In the genomic region with DNA sequence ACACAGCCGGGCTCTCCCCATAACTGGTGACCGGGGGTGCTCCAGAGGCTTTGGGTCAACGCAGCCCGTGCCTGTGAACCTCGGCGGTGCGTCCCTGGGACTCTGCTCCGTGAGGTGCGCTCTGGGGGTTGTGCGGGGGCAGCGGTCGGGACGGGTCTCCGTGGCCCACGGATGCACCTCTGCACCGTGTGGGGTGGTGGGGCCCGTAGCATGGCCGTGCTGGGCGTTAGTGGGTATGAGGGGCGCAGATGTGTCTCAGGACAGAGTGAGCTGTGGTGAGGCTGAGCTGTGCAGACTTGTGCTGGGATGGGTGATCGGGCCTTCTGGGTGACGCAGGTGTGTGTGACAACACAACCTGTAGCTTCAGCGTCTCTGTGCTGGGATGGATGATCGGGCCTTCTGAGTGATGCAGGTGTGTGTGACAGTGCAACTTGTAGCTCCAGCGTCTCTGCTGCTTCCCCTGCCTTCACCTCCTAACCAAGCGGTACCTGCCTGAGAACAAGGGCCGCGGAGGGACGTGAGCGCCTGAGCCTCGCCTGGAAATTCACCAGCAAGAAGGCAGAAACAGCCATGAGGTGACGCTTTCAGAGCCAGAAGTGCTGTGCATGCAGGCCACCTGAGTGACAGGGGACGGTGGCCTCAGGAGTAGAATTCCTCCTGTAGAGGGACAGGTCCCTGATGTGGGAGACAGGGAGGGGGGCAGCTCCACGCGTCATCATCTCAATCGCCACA, we compare ENCODE assay signal across 8 cellular contexts. TPM values are rescaled to one million over a fixed set of nuclear protein-coding genes. Genes with fewer than 3 reads are reported as not detected.
DNase-seq lines count a peak whose midpoint lies in the region; ATAC-seq, FAIRE-seq and TF ChIP-seq lines count a peak whose summit lies in the region.

No MANE protein-coding gene starts in this region.

- no peaks in the 10 kb centered on the region for H3K4me1 ChIP-seq in astrocyte (ENCODE audit: insufficient read depth, low read length)
- H3K4me1 ChIP-seq in suprapubic skin, result peaks cover 4% of the 10 kb centered on the region

- H3K9ac ChIP-seq in astrocyte (ENCODE audit: low read length), result peak overlapping the region; percentile 91

- ATAC-seq in HG03280 (IDR thresholded peaks at IDR 0.05; ENCODE audit: unreplicated experiment) (peak; percentile 10), GM19463 (IDR thresholded peaks at IDR 0.05; ENCODE audit: unreplicated experiment) (no peak)

- H3K4me1 Mint-ChIP-seq in astrocyte (ENCODE audit: low read depth, unreplicated experiment), result no peaks in the 10 kb centered on the region

- H3K9me3 Mint-ChIP-seq in astrocyte (ENCODE audit: unreplicated experiment), result no peaks in the 10 kb centered on the region

- no peaks in the 10 kb centered on the region for H3K9me3 ChIP-seq in astrocyte (ENCODE audit: insufficient read depth, low read depth, low read length)
- no peaks in the 10 kb centered on the region for H3K9me3 ChIP-seq in suprapubic skin

- H3K4me3 Mint-ChIP-seq in astrocyte (ENCODE audit: unreplicated experiment), result peak overlapping the region; percentile 94

- H3K27ac Mint-ChIP-seq in astrocyte (ENCODE audit: unreplicated experiment), result peak overlapping the region; percentile 58

- no peak for TF ChIP-seq CTCF in astrocyte (IDR thresholded peaks at IDR 0.05; ENCODE audit: insufficient read depth, low read depth, low read length)
- TF ChIP-seq CTCF in suprapubic skin (IDR thresholded peaks at IDR 0.05), result no peak

- no peaks in the 10 kb centered on the region for H3K36me3 ChIP-seq in astrocyte (ENCODE audit: insufficient read depth, low read length)
- H3K36me3 ChIP-seq in suprapubic skin, result peaks cover 11% of the 10 kb centered on the region

- WGBS in suprapubic skin, result 75% methylated on average over 7 of the region's 36 CpGs

- DNase-seq in astrocyte (ENCODE audit: low read depth), result no peak
- DNase-seq in suprapubic skin (ENCODE audit: low spot score in 2 of 2), result no peak
- no peak for DNase-seq in H54 (ENCODE audit: insufficient read length, low spot score)
- no peak for DNase-seq in epidermal melanocyte (ENCODE audit: insufficient read length, low spot score)

- peaks cover 7% of the 10 kb centered on the region for H3K79me2 ChIP-seq in astrocyte (ENCODE audit: insufficient read depth, low read length)

- H3K36me3 Mint-ChIP-seq in astrocyte (ENCODE audit: low read depth, unreplicated experiment), result no peaks in the 10 kb centered on the region

- no peaks in the 10 kb centered on the region for H3K27me3 Mint-ChIP-seq in astrocyte (ENCODE audit: low read depth, unreplicated experiment)

- no peaks in the 10 kb centered on the region for H4K20me1 ChIP-seq in astrocyte (ENCODE audit: insufficient read depth, low read length)

- H3K27ac ChIP-seq in astrocyte (ENCODE audit: low read depth, low read length) (peak overlapping the region; percentile 77), layer of hippocampus (ENCODE audit: low read depth, low read length) (peak overlapping the region; percentile 69), suprapubic skin (peak overlapping the region; percentile 77)

- peak overlapping the region; percentile 87 for H3K4me2 ChIP-seq in astrocyte (ENCODE audit: low read length)

- TF ChIP-seq POLR2A in suprapubic skin (IDR thresholded peaks at IDR 0.05), result peak in 1 of 2 donors; percentile 9
- TF ChIP-seq POLR2A in H54 (IDR thresholded peaks at IDR 0.05; ENCODE audit: low read depth, low read length), result no peak

- FAIRE-seq in astrocyte (lab: Jason Lieb, UNC) (no peak), H54 (lab: Jason Lieb, UNC) (no peak)

- H3K4me3 ChIP-seq in GM08714 (ENCODE audit: low read length) (peak overlapping the region; percentile 78), astrocyte (ENCODE audit: insufficient read depth, low read depth, low read length) (peak overlapping the region; percentile 79), suprapubic skin (peak overlapping the region; percentile 57)

- H2AFZ ChIP-seq in astrocyte (ENCODE audit: low read depth, low read length), result peak overlapping the region; percentile 100

- no peak for TF ChIP-seq EP300 in suprapubic skin (IDR thresholded peaks at IDR 0.05)

- no peaks in the 10 kb centered on the region for H3K27me3 ChIP-seq in astrocyte (ENCODE audit: insufficient read depth, low read length)
- no peaks in the 10 kb centered on the region for H3K27me3 ChIP-seq in layer of hippocampus (ENCODE audit: control insufficient read depth, insufficient read depth, low read length)
- no peaks in the 10 kb centered on the region for H3K27me3 ChIP-seq in suprapubic skin

RNA-seq across cellular contexts. Expression of a gene that starts 0.6 kb away (rescaled TPM):
- total RNA-seq in astrocyte (4.8 and 5.1 TPM in 2 replicates), suprapubic skin (10 to 100 TPM; 20.5 to 41.1 (median 27.8) TPM)
